Comparison of ENCODE assay signal across 1 cellular context in the genomic region with DNA sequence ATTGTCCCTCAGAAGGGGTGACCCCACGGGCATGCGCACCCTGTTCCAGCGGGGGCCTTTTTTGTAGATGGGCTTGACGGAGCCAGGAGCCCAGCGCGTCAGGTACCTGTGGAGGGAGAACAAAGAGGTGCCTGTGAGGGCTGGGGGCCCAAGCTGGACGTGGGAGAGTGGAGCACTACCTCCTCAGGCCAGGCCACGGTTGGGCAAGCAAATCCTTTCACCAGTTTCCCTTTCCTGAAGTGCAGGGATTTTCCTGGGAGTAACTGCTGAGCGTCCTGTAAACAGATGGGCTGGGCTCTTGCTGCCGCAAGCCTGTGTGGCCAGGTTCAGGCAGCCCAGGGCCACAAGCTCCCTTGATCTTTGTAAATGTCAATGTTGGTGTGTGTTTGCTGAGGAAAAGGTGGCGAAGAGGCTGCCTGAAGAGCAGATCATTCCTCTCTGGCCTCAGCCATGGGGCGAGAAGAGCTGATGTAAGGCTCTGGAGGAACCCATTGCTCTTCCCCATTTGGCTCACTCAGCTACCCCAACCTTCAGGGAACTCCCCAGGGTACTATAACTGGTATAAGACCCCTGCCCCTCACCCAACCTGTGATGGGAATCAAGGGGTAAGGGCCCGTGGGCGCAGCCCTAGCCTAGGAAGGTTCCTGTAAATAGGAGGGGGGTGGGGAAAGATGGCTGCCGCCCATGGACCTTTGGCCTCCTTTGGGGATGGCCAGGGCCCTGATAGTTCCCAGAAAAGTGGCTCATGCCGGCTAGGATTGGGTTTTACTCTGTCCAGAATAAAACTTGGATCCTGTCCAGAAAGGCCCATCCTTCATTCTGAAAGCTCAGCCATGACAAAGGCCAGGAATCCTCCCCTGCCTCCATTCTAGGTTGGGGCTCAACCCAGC.
A peak's percentile ranks its signal among the peaks of the same experiment; 100 is the strongest.
TF ChIP-seq lines count a peak whose summit lies in the region.

No MANE protein-coding gene starts in this region.

TF ChIP-seq in K562, 482 proteins besides CTCF, POLR2A, EP300 and RAD21:
- TF ChIP-seq KLF6 (CRISPR knock-in tag; IDR thresholded peaks at IDR 0.05; ENCODE audit: borderline replicate concordance) (no peak), RBFOX2 (IDR thresholded peaks at IDR 0.05; ENCODE audit: low read depth, low read length) (0 out of 2 replicates have a peak, but pooled peaks have one; percentile 9), SAP30 (IDR thresholded peaks at IDR 0.05; ENCODE audit: borderline replicate concordance, insufficient read depth, low read depth, low read length, poor library complexity, severe bottlenecking) (no peak), POLR2G (IDR thresholded peaks at IDR 0.05; ENCODE audit: low read depth, low read length) (peak; percentile 42; the same call in 1 of the 2 replicates), YY1 (IDR thresholded peaks at IDR 0.05; ENCODE audit: borderline replicate concordance in 1 of 3, control insufficient read depth in 1 of 3, extremely low read depth in 1 of 3, insufficient read depth in 3 of 3, insufficient read length in 1 of 3, insufficient replicate concordance in 2 of 3, low read depth in 1 of 3, low read length in 2 of 3) (peak in 2 of 3 experiments; percentile 24 to 71), NFIC (IDR thresholded peaks at IDR 0.05) (peak; percentile 81), MEIS2 (IDR thresholded peaks at IDR 0.05; ENCODE audit: partially characterized antibody) (peak; percentile 73)
- TF ChIP-seq, protein P1, sequence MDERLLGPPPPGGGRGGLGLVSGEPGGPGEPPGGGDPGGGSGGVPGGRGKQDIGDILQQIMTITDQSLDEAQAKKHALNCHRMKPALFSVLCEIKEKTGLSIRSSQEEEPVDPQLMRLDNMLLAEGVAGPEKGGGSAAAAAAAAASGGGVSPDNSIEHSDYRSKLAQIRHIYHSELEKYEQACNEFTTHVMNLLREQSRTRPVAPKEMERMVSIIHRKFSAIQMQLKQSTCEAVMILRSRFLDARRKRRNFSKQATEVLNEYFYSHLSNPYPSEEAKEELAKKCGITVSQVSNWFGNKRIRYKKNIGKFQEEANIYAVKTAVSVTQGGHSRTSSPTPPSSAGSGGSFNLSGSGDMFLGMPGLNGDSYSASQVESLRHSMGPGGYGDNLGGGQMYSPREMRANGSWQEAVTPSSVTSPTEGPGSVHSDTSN (CRISPR knock-in tag; IDR thresholded peaks at IDR 0.05; ENCODE audit: low read depth) = no peak
- TF ChIP-seq, protein P1 (tag; conservative IDR thresholded peaks at IDR 0.05; ENCODE audit: low read depth) = peak; percentile 67
